Comparison of ENCODE assay signal across 21 cellular contexts in genomic region chr11:13606701-13607100, GRCh38.
DNase-seq lines count a peak whose midpoint lies in the region; ATAC-seq and TF ChIP-seq lines count a peak whose summit lies in the region.
"Had no signal": no experiment of that assay in that cellular context is flagged by ENCODE, and none has a peak within 500 bp of the region (broad histone marks: within the 10 kb centered on the region; RNA-seq: fewer than 3 reads in every experiment).

No MANE protein-coding gene starts in this region.

- H3K27ac ChIP-seq in cardiac muscle cell (peak overlapping the region; percentile 54), right atrium auricular region (no peak overlapping the region), endodermal cell (ENCODE audit: low read depth, low read length) (no peak overlapping the region), mesendoderm (ENCODE audit: low read depth, low read length) (no peak overlapping the region)
- H3K27ac ChIP-seq: 22Rv1; A549; BLaER1 treated with 17β-estradiol and CSF1 and Interleukin-3, amounts not matched to agents 10 nM and 100 nM; C4-2B had no signal

- H2BK120ac ChIP-seq in mesendoderm (ENCODE audit: low read depth, low read length) = no peak overlapping the region

- no peak overlapping the region for H3K4me3 Mint-ChIP-seq in endodermal cell
- H3K4me3 Mint-ChIP-seq: B cell; CD4-positive, alpha-beta T cell; CD8-positive, alpha-beta T cell had no signal

- H3K4ac ChIP-seq in mesendoderm (ENCODE audit: low read depth, low read length) = no peak overlapping the region

- H3K4me1 Mint-ChIP-seq in endodermal cell = peaks cover 10% of the 10 kb centered on the region
- H3K4me1 Mint-ChIP-seq: B cell had no signal

- H3K4me2 ChIP-seq in mesendoderm (ENCODE audit: low read length) = no peak overlapping the region
- H3K4me2 ChIP-seq: A549; BLaER1 treated with 17β-estradiol and CSF1 and Interleukin-3, amounts not matched to agents 10 nM and 100 nM had no signal

- no peaks in the 10 kb centered on the region for H3K79me2 ChIP-seq in mesendoderm (ENCODE audit: control insufficient read depth, insufficient read depth, low read length)

- 41 to 78% methylated on average over 1 of the region's 2 CpGs for WGBS in endodermal cell (ENCODE audit: insufficient coverage in 1 of 2, insufficient read length in 1 of 2), 2 experiments
- WGBS in mesendoderm (ENCODE audit: extremely low coverage, insufficient coverage, low lambda C conversion rate) = no CpG with 5 or more reads among the region's 2 CpGs

- H4K8ac ChIP-seq in mesendoderm (ENCODE audit: low read depth, low read length) = no peak overlapping the region

- no peaks in the 10 kb centered on the region for H3K79me1 ChIP-seq in mesendoderm (ENCODE audit: low read length)

- H3K18ac ChIP-seq in mesendoderm (ENCODE audit: low read length) = no peak overlapping the region

- H3K23ac ChIP-seq in mesendoderm (ENCODE audit: low read length) = no peak overlapping the region

- no peaks in the 10 kb centered on the region for H3K9me3 ChIP-seq in cardiac muscle cell (ENCODE audit: low read depth)
- no peaks in the 10 kb centered on the region for H3K9me3 ChIP-seq in right atrium auricular region
- no peaks in the 10 kb centered on the region for H3K9me3 ChIP-seq in endodermal cell (ENCODE audit: control insufficient read depth, low read length)
- H3K9me3 ChIP-seq: A549; BLaER1 treated with 17β-estradiol and CSF1 and Interleukin-3, amounts not matched to agents 10 nM and 100 nM; Caco-2 had no signal

- H4K5ac ChIP-seq in mesendoderm (ENCODE audit: low read length) = no peak overlapping the region

- DNase-seq in cardiac muscle cell (ENCODE audit: low read depth in 1 of 2, low spot score in 1 of 2) = peak in 1 of 2 donors; percentile 62
- no peak for DNase-seq in right atrium auricular region (ENCODE audit: low spot score)
- peak; percentile 3 for DNase-seq in amniotic epithelial cell (ENCODE audit: low read depth)
- DNase-seq in endodermal cell = peak; percentile 74
- DNase-seq in mesendoderm = peak; percentile 95
- DNase-seq in SHP77 treated with DMSO at 0.1 percent for 48 hours (lab: John Stamatoyannopoulos, UW) = no peak
- DNase-seq: AML-193; Caco-2; Calu3; CD4-positive, alpha-beta T cell; CD8-positive, alpha-beta T cell; DMS79 treated with DMSO at 0.1 percent for 48 hours; GDM1 had no signal

- TF ChIP-seq POLR2A in GM18505 (IDR thresholded peaks at IDR 0.05; ENCODE audit: borderline replicate concordance, extremely low read depth, insufficient read depth, insufficient read length) = no peak

- H3K27ac Mint-ChIP-seq in endodermal cell = no peak overlapping the region
- H3K27ac Mint-ChIP-seq: B cell; CD4-positive, alpha-beta T cell; CD8-positive, alpha-beta T cell had no signal

- H3K9ac ChIP-seq in endodermal cell (ENCODE audit: extremely low read depth, low read length, poor library complexity, severe bottlenecking) (no peak overlapping the region), mesendoderm (ENCODE audit: low read length) (no peak overlapping the region)
- H3K9ac ChIP-seq: BLaER1 treated with 17β-estradiol and CSF1 and Interleukin-3, amounts not matched to agents 10 nM and 100 nM had no signal

- H3K36me3 ChIP-seq in cardiac muscle cell (no peaks in the 10 kb centered on the region), right atrium auricular region (no peaks in the 10 kb centered on the region), endodermal cell (ENCODE audit: control insufficient read depth, insufficient read depth, low read length) (no peaks in the 10 kb centered on the region), mesendoderm (ENCODE audit: control insufficient read depth, insufficient read depth, low read length) (no peaks in the 10 kb centered on the region)
- H3K36me3 ChIP-seq: BLaER1 treated with 17β-estradiol and CSF1 and Interleukin-3, amounts not matched to agents 10 nM and 100 nM had no signal

- H3K36me3 Mint-ChIP-seq in endodermal cell (ENCODE audit: low read depth) = no peaks in the 10 kb centered on the region
- H3K36me3 Mint-ChIP-seq: CD8-positive, alpha-beta T cell had no signal

- H3K27me3 ChIP-seq in cardiac muscle cell = peaks cover 48% of the 10 kb centered on the region
- no peaks in the 10 kb centered on the region for H3K27me3 ChIP-seq in right atrium auricular region
- no peaks in the 10 kb centered on the region for H3K27me3 ChIP-seq in endodermal cell (ENCODE audit: control insufficient read depth, insufficient read depth, low read length, poor library complexity, severe bottlenecking)
- H3K27me3 ChIP-seq in mesendoderm (ENCODE audit: insufficient read depth, low read length, poor library complexity) = no peaks in the 10 kb centered on the region
- H3K27me3 ChIP-seq: BLaER1 treated with 17β-estradiol and CSF1 and Interleukin-3, amounts not matched to agents 10 nM and 100 nM had no signal

- no peak overlapping the region for H3K4me3 ChIP-seq in cardiac muscle cell
- no peak overlapping the region for H3K4me3 ChIP-seq in right atrium auricular region
- H3K4me3 ChIP-seq in endodermal cell (ENCODE audit: low read length) = no peak overlapping the region
- no peak overlapping the region for H3K4me3 ChIP-seq in mesendoderm (ENCODE audit: low read length)
- H3K4me3 ChIP-seq: A549; BLaER1 treated with 17β-estradiol and CSF1 and Interleukin-3, amounts not matched to agents 10 nM and 100 nM; GM12878 had no signal

- no peaks in the 10 kb centered on the region for H3K9me3 Mint-ChIP-seq in endodermal cell
- H3K9me3 Mint-ChIP-seq: CD4-positive, alpha-beta T cell; CD8-positive, alpha-beta T cell had no signal

- TF ChIP-seq CTCF in cardiac muscle cell (IDR thresholded peaks at IDR 0.05; ENCODE audit: low read depth, low read length) = no peak
- TF ChIP-seq CTCF in right atrium auricular region (IDR thresholded peaks at IDR 0.05) = no peak
- TF ChIP-seq CTCF in endodermal cell (conservative IDR thresholded peaks at IDR 0.05) = no peak

- peaks cover 3% of the 10 kb centered on the region for H3K27me3 Mint-ChIP-seq in endodermal cell (ENCODE audit: insufficient read depth)

- no peak overlapping the region for H2BK5ac ChIP-seq in mesendoderm (ENCODE audit: low read length)

- no peak for ATAC-seq in GM18505 (IDR thresholded peaks at IDR 0.05; ENCODE audit: unreplicated experiment)
- no peak for ATAC-seq in HG03097 (IDR thresholded peaks at IDR 0.05; ENCODE audit: low FRiP score, unreplicated experiment)
- ATAC-seq: A549; CD8-positive, alpha-beta T cell; GM12878 had no signal

- H3K4me1 ChIP-seq in cardiac muscle cell (ENCODE audit: low read depth) = peaks cover 22% of the 10 kb centered on the region
- H3K4me1 ChIP-seq in right atrium auricular region = no peaks in the 10 kb centered on the region
- no peaks in the 10 kb centered on the region for H3K4me1 ChIP-seq in endodermal cell (ENCODE audit: control insufficient read depth, insufficient read depth, low read length)
- peaks cover 2% of the 10 kb centered on the region for H3K4me1 ChIP-seq in mesendoderm (ENCODE audit: control insufficient read depth, low read depth, low read length)
- H3K4me1 ChIP-seq: A549; BLaER1 treated with 17β-estradiol and CSF1 and Interleukin-3, amounts not matched to agents 10 nM and 100 nM had no signal

- H2BK15ac ChIP-seq in mesendoderm (replicated peaks; ENCODE audit: low read depth) = no peak overlapping the region

- H2AK5ac ChIP-seq in mesendoderm (ENCODE audit: low read length) = no peak overlapping the region

- no peak overlapping the region for H3K56ac ChIP-seq in mesendoderm (ENCODE audit: low read length)

Comparison
In these comparisons a context has a peak if more than half of its experiments do, and no peak if none do; other contexts are left out.
1. DNase-seq: peak in amniotic epithelial cell (single experiment), endodermal cell (single experiment) and mesendoderm (single experiment); none in right atrium auricular region (single experiment) and SHP77 treated with DMSO at 0.1 percent for 48 hours (single experiment).